ENCODE assay signal across 10 cellular contexts in the genomic region with DNA sequence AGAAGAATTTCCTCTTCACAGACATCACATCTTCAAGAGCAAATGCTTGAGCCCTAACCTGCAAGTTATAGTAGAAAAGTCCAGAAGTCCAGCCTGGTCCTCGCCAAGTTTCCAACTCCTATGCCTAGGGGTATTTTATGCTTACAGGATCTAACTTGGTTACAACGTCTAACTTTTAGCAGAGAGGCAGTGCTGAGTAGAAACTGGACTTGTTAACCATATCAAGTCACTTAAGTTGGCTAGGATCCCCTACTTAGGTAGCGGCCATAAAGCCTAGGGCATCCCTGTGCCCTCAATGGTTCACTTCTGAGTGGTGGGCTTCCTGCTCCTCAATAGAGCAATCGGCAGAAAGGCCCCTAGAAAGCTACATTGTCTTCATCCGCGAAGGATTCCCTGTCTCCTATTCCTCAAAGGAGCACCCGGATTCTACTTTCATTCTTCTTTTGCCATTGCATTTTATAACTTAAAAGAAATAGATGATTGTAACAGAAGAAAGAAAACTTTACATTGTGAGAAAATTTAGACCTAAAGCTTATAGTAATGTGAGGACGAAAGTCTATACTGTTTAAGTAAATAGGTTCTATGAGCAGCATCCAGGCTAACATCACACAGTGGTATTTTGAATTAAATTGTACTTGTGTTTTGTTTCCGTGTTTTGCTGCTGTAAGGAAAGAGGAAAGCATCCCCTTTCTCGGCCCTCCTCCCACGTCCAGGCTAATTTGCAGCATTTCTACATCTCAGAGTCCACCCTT. TPM values are rescaled to one million over a fixed set of nuclear protein-coding genes. Genes with fewer than 3 reads are reported as not detected.
A peak's percentile ranks its signal among the peaks of the same experiment; 100 is the strongest.
DNase-seq lines count a peak whose midpoint lies in the region; ATAC-seq and TF ChIP-seq lines count a peak whose summit lies in the region.
"Had no signal": no experiment of that assay in that cellular context is flagged by ENCODE, and none has a peak within 500 bp of the region (broad histone marks: within the 10 kb centered on the region; RNA-seq: fewer than 3 reads in every experiment).

No MANE protein-coding gene starts in this region.

- peaks cover 33% of the 10 kb centered on the region for H3K79me2 ChIP-seq in MM.1S (ENCODE audit: low read length)

- DNase-seq in BJ (ENCODE audit: low read depth) (no peak), MM.1S (no peak), NOMO-1 treated with dmso at 0.1 percent for 144 hours (lab: John Stamatoyannopoulos, UW; ENCODE audit: unreplicated experiment) (no peak), NCI-H2081 (lab: John Stamatoyannopoulos, UW) (no peak)
- DNase-seq: central memory CD4-positive, alpha-beta T cell; NK-92 treated with Interleukin-12 subunit alpha and Interleukin-12 subunit beta, amount 100 ng/mL, for 24 hours had no signal

- POLR2A ChIA-PET in BJ (lab: Charles Lee), result interaction anchor here (0.6 kb wide), 1 partner anchor 186 kb away, joined by 4 read pairs; no protein-coding TSS in a partner anchor

- H3K27me3 ChIP-seq in BJ (ENCODE audit: control insufficient read depth, insufficient read depth, low read length) (no peaks in the 10 kb centered on the region), MM.1S (replicated peaks; ENCODE audit: insufficient read depth, low read length) (no peaks in the 10 kb centered on the region), endocrine pancreas (ENCODE audit: control insufficient read depth, insufficient read depth, low read length) (no peaks in the 10 kb centered on the region), neuron (ENCODE audit: insufficient read depth, low read length) (peaks cover 7% of the 10 kb centered on the region)

- CTCF ChIA-PET in BJ (lab: Yijun Ruan, JAX), result interaction anchor here (1.4 to 4.3 kb wide), 4 partner anchors 10 to 475 kb away, joined by 3 to 31 read pairs (median 12); partner anchors contain the start of gene CDKN2B

- peak overlapping the region; percentile 77 for H3K4me3 ChIP-seq in BJ (ENCODE audit: low read depth, low read length)
- H3K4me3 ChIP-seq in MM.1S (ENCODE audit: low read length), result no peak overlapping the region
- peak overlapping the region; percentile 71 for H3K4me3 ChIP-seq in endocrine pancreas (ENCODE audit: control insufficient read depth, insufficient read depth, low read length)
- peak overlapping the region; percentile 84 for H3K4me3 ChIP-seq in neuron (ENCODE audit: low read length)

- H3K9me3 ChIP-seq in MM.1S (replicated peaks; ENCODE audit: insufficient read depth, low read length), result no peaks in the 10 kb centered on the region
- no peaks in the 10 kb centered on the region for H3K9me3 ChIP-seq in endocrine pancreas (ENCODE audit: control insufficient read depth, low read length)
- H3K9me3 ChIP-seq in neuron (ENCODE audit: low read length), result no peaks in the 10 kb centered on the region

- H3K4me2 ChIP-seq in MM.1S (ENCODE audit: low read depth, low read length), result peak overlapping the region; percentile 86; the same call in 1 of the 2 replicates

- H3F3A ChIP-seq in MM.1S (ENCODE audit: insufficient read depth, low read length), result peaks cover 4% of the 10 kb centered on the region; the same call in 1 of the 2 replicates

- H3K4me1 ChIP-seq in MM.1S (ENCODE audit: low read length), result peaks cover 13% of the 10 kb centered on the region; the same call in 1 of the 2 replicates
- peaks cover 8% of the 10 kb centered on the region for H3K4me1 ChIP-seq in endocrine pancreas (ENCODE audit: control insufficient read depth, insufficient read depth, low read length)
- peaks cover 29% of the 10 kb centered on the region for H3K4me1 ChIP-seq in neuron (ENCODE audit: insufficient read depth, low read length)

- TF ChIP-seq CTCF in BJ (IDR thresholded peaks at IDR 0.05; ENCODE audit: insufficient read depth, low read depth, low read length) (no peak), MM.1S (IDR thresholded peaks at IDR 0.05; ENCODE audit: low read length) (no peak)

- H3K9me2 ChIP-seq in MM.1S (replicated peaks; ENCODE audit: insufficient read depth, low read length), result no peaks in the 10 kb centered on the region

- ATAC-seq in HG03520 (IDR thresholded peaks at IDR 0.05; ENCODE audit: unreplicated experiment), result no peak
- ATAC-seq in HG03460 (IDR thresholded peaks at IDR 0.05; ENCODE audit: unreplicated experiment), result no peak

- no peak overlapping the region for H3K27ac ChIP-seq in MM.1S (ENCODE audit: low read length)

- H2AFZ ChIP-seq in MM.1S (ENCODE audit: low read length) (no peak overlapping the region), neuron (ENCODE audit: low read depth, low read length) (peak overlapping the region; percentile 98)

- H4K20me1 ChIP-seq in MM.1S (ENCODE audit: insufficient read depth, low read length), result no peaks in the 10 kb centered on the region

- H3K9ac ChIP-seq in MM.1S (ENCODE audit: low read length), result no peak overlapping the region
- peak overlapping the region; percentile 50 for H3K9ac ChIP-seq in endocrine pancreas (ENCODE audit: control insufficient read depth, insufficient read depth, low read length)

- no peaks in the 10 kb centered on the region for H3K36me3 ChIP-seq in BJ (ENCODE audit: control insufficient read depth, insufficient read depth, low read length)
- H3K36me3 ChIP-seq in MM.1S (replicated peaks; ENCODE audit: insufficient read depth, low read length), result no peaks in the 10 kb centered on the region
- H3K36me3 ChIP-seq in endocrine pancreas (ENCODE audit: control insufficient read depth, insufficient read depth, low read length), result no peaks in the 10 kb centered on the region
- H3K36me3 ChIP-seq in neuron (ENCODE audit: insufficient read depth, low read length), result peaks cover 10% of the 10 kb centered on the region

RNA-seq across cellular contexts. Expression of gene MTAP, which starts 1.3 kb away (rescaled TPM):
- polyA plus RNA-seq in BJ (2011; rRNA removed), result 14.2 and 18.2 TPM in 2 replicates
- 12.0 and 16.2 TPM in 2 replicates for polyA minus RNA-seq in BJ (2011; rRNA and poly(A)+ RNA removed)
